Comparison of ENCODE assay signal across 7 cellular contexts in genomic region chr11:46826310-46827044, GRCh38.
DNase-seq lines count a peak whose midpoint lies in the region; ATAC-seq and TF ChIP-seq lines count a peak whose summit lies in the region.

No MANE protein-coding gene starts in this region.

- peak; percentile 51 for DNase-seq in NCI-H748 treated with DMSO at 0.1 percent for 48 hours (lab: John Stamatoyannopoulos, UW)
- DNase-seq in activated T-cell treated with anti-CD3 and anti-CD28 coated beads for 24 hours (ENCODE audit: low read depth): peak; percentile 57
- peak; percentile 80 for DNase-seq in epithelial cell of esophagus (ENCODE audit: low read depth)
- DNase-seq in midbrain (lab: John Stamatoyannopoulos, UW): peak; percentile 88
- peak; percentile 59 to 70 for DNase-seq in stimulated activated CD8-positive, alpha-beta memory T cell treated with anti-CD3 and anti-CD28 coated beads, Interleukin-15, amount 100 ng/mL, for 48 hours (ENCODE audit: low read depth in 2 of 2)

- H3K4me3 ChIP-seq in epithelial cell of esophagus (ENCODE audit: low read length): peak overlapping the region; percentile 62

- no peak for TF ChIP-seq CTCF in epithelial cell of esophagus (IDR thresholded peaks at IDR 0.05; ENCODE audit: insufficient read depth, low read depth, low read length, missing control alignments)

- ATAC-seq in GM18520 (IDR thresholded peaks at IDR 0.05; ENCODE audit: unreplicated experiment) (peak; percentile 90), HG02970 (IDR thresholded peaks at IDR 0.05; ENCODE audit: low FRiP score, unreplicated experiment) (peak; percentile 82)

Comparison
In these comparisons a context has a peak if more than half of its experiments do, and no peak if none do; other contexts are left out.
1. Peak in every context shown above with its lines: DNase-seq, ATAC-seq and H3K4me3 ChIP-seq.